In genomic region chr5:62419609-62420008, GRCh38 we compare ENCODE assay signal across 2 cellular contexts.
TF ChIP-seq lines count a peak whose summit lies in the region.

No MANE protein-coding gene starts in this region.

TF ChIP-seq in HepG2, 621 proteins besides CTCF, POLR2A, EP300 and RAD21:
- TF ChIP-seq ZNF121 (CRISPR knock-in tag; IDR thresholded peaks at IDR 0.05), result 0 out of 2 replicates have a peak, but pooled peaks have one; percentile 10
- TF ChIP-seq PTBP1 (IDR thresholded peaks at IDR 0.05; ENCODE audit: low read depth, low read length, poor library complexity, severe bottlenecking), result no peak

TF ChIP-seq in K562, 482 proteins besides CTCF, POLR2A, EP300 and RAD21:
- TF ChIP-seq, protein P1, sequence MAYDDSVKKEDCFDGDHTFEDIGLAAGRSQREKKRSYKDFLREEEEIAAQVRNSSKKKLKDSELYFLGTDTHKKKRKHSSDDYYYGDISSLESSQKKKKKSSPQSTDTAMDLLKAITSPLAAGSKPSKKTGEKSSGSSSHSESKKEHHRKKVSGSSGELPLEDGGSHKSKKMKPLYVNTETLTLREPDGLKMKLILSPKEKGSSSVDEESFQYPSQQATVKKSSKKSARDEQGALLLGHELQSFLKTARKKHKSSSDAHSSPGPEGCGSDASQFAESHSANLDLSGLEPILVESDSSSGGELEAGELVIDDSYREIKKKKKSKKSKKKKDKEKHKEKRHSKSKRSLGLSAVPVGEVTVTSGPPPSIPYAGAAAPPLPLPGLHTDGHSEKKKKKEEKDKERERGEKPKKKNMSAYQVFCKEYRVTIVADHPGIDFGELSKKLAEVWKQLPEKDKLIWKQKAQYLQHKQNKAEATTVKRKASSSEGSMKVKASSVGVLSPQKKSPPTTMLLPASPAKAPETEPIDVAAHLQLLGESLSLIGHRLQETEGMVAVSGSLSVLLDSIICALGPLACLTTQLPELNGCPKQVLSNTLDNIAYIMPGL (CRISPR knock-in tag; IDR thresholded peaks at IDR 0.05), result no peak
- TF ChIP-seq ADNP (tag; IDR thresholded peaks at IDR 0.05) (0 out of 2 replicates have a peak, but pooled peaks have one; percentile 19), ZNF232 (CRISPR knock-in tag; IDR thresholded peaks at IDR 0.05) (no peak), TRIM24 (IDR thresholded peaks at IDR 0.05) (no peak), YY1 (IDR thresholded peaks at IDR 0.05; ENCODE audit: borderline replicate concordance in 1 of 3, control insufficient read depth in 1 of 3, extremely low read depth in 1 of 3, insufficient read depth in 3 of 3, insufficient read length in 1 of 3, insufficient replicate concordance in 2 of 3, low read depth in 1 of 3, low read length in 2 of 3) (no peak), TAF15 (IDR thresholded peaks at IDR 0.05; ENCODE audit: low read depth, low read length) (no peak), ZNF121 (CRISPR knock-in tag; conservative IDR thresholded peaks at IDR 0.05) (peak; percentile 94)
- TF ChIP-seq, protein P2, sequence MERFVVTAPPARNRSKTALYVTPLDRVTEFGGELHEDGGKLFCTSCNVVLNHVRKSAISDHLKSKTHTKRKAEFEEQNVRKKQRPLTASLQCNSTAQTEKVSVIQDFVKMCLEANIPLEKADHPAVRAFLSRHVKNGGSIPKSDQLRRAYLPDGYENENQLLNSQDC (CRISPR knock-in tag; IDR thresholded peaks at IDR 0.05), result no peak
